ENCODE assay signal across 1 cellular context in the genomic region with DNA sequence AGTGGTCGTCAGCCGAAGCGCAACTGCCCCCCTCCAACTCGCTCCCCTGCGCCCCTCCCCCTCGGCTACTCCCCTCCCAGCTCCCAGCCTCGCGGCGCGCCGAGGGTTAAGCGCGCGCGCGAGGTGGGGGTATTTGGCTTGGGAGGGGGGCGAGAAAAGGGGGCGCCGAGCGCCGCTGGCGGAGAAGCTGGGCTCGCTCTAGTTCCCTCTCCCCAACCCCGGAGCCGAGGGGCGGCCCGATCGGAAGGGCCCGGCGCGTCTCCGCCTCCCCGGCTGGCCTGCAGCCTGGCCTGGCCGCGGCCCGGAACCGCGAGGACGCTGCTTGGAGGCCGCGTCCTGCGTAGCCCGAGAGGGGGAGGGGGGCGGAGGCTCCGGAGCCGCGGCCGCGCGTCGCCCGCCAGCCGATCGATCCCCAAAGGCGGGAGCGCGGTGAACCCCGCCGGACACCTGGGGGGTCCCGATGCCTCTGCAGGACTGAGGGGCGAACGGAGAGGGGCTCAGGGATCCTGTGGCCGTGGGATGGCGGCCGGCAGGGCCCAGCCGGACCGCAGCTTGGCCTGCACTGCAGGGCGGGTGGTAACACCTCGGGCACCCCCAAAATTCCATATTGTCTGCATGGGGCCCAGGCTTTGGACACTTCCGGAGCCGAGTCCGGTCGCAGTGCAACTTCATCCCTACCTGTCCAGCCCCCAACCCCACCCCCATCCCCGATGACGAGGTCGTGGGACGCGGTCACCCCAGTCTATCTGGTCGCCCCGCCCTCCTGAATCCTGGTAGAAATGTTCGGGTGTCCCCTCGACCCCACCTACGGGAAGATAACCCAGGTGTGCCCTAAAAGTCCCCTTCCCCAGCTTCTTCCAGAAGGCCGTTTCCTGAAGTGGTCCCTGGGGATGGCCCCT.
TF ChIP-seq lines count a peak whose summit lies in the region.

No MANE protein-coding gene starts in this region.

TF ChIP-seq in HepG2, 621 proteins besides CTCF, POLR2A, EP300 and RAD21 (continued from another document and continues in another):
- TF ChIP-seq, protein P1, sequence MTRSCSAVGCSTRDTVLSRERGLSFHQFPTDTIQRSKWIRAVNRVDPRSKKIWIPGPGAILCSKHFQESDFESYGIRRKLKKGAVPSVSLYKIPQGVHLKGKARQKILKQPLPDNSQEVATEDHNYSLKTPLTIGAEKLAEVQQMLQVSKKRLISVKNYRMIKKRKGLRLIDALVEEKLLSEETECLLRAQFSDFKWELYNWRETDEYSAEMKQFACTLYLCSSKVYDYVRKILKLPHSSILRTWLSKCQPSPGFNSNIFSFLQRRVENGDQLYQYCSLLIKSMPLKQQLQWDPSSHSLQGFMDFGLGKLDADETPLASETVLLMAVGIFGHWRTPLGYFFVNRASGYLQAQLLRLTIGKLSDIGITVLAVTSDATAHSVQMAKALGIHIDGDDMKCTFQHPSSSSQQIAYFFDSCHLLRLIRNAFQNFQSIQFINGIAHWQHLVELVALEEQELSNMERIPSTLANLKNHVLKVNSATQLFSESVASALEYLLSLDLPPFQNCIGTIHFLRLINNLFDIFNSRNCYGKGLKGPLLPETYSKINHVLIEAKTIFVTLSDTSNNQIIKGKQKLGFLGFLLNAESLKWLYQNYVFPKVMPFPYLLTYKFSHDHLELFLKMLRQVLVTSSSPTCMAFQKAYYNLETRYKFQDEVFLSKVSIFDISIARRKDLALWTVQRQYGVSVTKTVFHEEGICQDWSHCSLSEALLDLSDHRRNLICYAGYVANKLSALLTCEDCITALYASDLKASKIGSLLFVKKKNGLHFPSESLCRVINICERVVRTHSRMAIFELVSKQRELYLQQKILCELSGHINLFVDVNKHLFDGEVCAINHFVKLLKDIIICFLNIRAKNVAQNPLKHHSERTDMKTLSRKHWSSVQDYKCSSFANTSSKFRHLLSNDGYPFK (CRISPR knock-in tag; IDR thresholded peaks at IDR 0.05; ENCODE audit: borderline replicate concordance) = peak; percentile 76; the same call in 1 of the 2 replicates
- 0 out of 2 replicates have a peak, but pooled peaks have one; percentile 61 for TF ChIP-seq ZBTB8A (CRISPR knock-in tag; IDR thresholded peaks at IDR 0.05; ENCODE audit: borderline replicate concordance, low read depth)
- no peak for TF ChIP-seq GTF2F1 (IDR thresholded peaks at IDR 0.05; ENCODE audit: low read length)
- peak; percentile 56 for TF ChIP-seq RARA (CRISPR knock-in tag; IDR thresholded peaks at IDR 0.05)
- TF ChIP-seq ZNF3 (CRISPR knock-in tag; IDR thresholded peaks at IDR 0.05) = no peak
- TF ChIP-seq ZNF17 (CRISPR knock-in tag; IDR thresholded peaks at IDR 0.05) = no peak
- peak; percentile 52 for TF ChIP-seq ZBTB7A (CRISPR knock-in tag; IDR thresholded peaks at IDR 0.05)
- TF ChIP-seq, protein P2, sequence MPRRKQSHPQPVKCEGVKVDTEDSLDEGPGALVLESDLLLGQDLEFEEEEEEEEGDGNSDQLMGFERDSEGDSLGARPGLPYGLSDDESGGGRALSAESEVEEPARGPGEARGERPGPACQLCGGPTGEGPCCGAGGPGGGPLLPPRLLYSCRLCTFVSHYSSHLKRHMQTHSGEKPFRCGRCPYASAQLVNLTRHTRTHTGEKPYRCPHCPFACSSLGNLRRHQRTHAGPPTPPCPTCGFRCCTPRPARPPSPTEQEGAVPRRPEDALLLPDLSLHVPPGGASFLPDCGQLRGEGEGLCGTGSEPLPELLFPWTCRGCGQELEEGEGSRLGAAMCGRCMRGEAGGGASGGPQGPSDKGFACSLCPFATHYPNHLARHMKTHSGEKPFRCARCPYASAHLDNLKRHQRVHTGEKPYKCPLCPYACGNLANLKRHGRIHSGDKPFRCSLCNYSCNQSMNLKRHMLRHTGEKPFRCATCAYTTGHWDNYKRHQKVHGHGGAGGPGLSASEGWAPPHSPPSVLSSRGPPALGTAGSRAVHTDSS (CRISPR knock-in tag; conservative IDR thresholded peaks at IDR 0.05) = no peak
- TF ChIP-seq SNAI1 (CRISPR knock-in tag; IDR thresholded peaks at IDR 0.05; ENCODE audit: borderline replicate concordance) = no peak
- TF ChIP-seq HNRNPH1 (optimal IDR thresholded peaks at IDR 0.05; ENCODE audit: low read depth, low read length) = no peak
- TF ChIP-seq GATAD1 (CRISPR knock-in tag; IDR thresholded peaks at IDR 0.05) = no peak; the same call in 1 of the 2 replicates
- TF ChIP-seq HMGA1 (CRISPR knock-in tag; conservative IDR thresholded peaks at IDR 0.05) = no peak
- TF ChIP-seq, protein P3, sequence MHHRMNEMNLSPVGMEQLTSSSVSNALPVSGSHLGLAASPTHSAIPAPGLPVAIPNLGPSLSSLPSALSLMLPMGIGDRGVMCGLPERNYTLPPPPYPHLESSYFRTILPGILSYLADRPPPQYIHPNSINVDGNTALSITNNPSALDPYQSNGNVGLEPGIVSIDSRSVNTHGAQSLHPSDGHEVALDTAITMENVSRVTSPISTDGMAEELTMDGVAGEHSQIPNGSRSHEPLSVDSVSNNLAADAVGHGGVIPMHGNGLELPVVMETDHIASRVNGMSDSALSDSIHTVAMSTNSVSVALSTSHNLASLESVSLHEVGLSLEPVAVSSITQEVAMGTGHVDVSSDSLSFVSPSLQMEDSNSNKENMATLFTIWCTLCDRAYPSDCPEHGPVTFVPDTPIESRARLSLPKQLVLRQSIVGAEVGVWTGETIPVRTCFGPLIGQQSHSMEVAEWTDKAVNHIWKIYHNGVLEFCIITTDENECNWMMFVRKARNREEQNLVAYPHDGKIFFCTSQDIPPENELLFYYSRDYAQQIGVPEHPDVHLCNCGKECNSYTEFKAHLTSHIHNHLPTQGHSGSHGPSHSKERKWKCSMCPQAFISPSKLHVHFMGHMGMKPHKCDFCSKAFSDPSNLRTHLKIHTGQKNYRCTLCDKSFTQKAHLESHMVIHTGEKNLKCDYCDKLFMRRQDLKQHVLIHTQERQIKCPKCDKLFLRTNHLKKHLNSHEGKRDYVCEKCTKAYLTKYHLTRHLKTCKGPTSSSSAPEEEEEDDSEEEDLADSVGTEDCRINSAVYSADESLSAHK (CRISPR knock-in tag; IDR thresholded peaks at IDR 0.05; ENCODE audit: borderline replicate concordance) = no peak
- TF ChIP-seq ETV5 (CRISPR knock-in tag; IDR thresholded peaks at IDR 0.05; ENCODE audit: borderline replicate concordance) = peak; percentile 74
- TF ChIP-seq ZNF737 (CRISPR knock-in tag; IDR thresholded peaks at IDR 0.05; ENCODE audit: borderline replicate concordance) = no peak
- TF ChIP-seq SP2 (CRISPR knock-in tag; IDR thresholded peaks at IDR 0.05) = peak; percentile 13; the same call in 1 of the 2 replicates
- TF ChIP-seq ZNF777 (CRISPR knock-in tag; IDR thresholded peaks at IDR 0.05) = peak; percentile 41
- no peak; the same call in 1 of the 2 replicates for TF ChIP-seq ELF1 (CRISPR knock-in tag; IDR thresholded peaks at IDR 0.05)
- no peak for TF ChIP-seq NFE2L2 (IDR thresholded peaks at IDR 0.05; ENCODE audit: low read length)
- TF ChIP-seq MAF1 (CRISPR knock-in tag; IDR thresholded peaks at IDR 0.05; ENCODE audit: borderline replicate concordance) = peak; percentile 56; the same call in 1 of the 2 replicates
- TF ChIP-seq ZNF589 (CRISPR knock-in tag; conservative IDR thresholded peaks at IDR 0.05) = peak; percentile 36; the same call in 1 of the 2 replicates
- TF ChIP-seq EZH2 (conservative IDR thresholded peaks at IDR 0.05; ENCODE audit: low read depth, low read length) = no peak
- no peak for TF ChIP-seq STAG1 (CRISPR knock-in tag; IDR thresholded peaks at IDR 0.05)
- TF ChIP-seq, protein P4, sequence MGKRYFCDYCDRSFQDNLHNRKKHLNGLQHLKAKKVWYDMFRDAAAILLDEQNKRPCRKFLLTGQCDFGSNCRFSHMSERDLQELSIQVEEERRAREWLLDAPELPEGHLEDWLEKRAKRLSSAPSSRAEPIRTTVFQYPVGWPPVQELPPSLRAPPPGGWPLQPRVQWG (CRISPR knock-in tag; IDR thresholded peaks at IDR 0.05; ENCODE audit: borderline replicate concordance, low read depth) = no peak
- TF ChIP-seq NR2F6 (IDR thresholded peaks at IDR 0.05) = no peak
- peak; percentile 25; the same call in 1 of the 2 replicates for TF ChIP-seq NR2F6 (CRISPR knock-in tag; IDR thresholded peaks at IDR 0.05)
- TF ChIP-seq, protein P5, sequence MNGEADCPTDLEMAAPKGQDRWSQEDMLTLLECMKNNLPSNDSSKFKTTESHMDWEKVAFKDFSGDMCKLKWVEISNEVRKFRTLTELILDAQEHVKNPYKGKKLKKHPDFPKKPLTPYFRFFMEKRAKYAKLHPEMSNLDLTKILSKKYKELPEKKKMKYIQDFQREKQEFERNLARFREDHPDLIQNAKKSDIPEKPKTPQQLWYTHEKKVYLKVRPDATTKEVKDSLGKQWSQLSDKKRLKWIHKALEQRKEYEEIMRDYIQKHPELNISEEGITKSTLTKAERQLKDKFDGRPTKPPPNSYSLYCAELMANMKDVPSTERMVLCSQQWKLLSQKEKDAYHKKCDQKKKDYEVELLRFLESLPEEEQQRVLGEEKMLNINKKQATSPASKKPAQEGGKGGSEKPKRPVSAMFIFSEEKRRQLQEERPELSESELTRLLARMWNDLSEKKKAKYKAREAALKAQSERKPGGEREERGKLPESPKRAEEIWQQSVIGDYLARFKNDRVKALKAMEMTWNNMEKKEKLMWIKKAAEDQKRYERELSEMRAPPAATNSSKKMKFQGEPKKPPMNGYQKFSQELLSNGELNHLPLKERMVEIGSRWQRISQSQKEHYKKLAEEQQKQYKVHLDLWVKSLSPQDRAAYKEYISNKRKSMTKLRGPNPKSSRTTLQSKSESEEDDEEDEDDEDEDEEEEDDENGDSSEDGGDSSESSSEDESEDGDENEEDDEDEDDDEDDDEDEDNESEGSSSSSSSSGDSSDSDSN (CRISPR knock-in tag; IDR thresholded peaks at IDR 0.05) = peak; percentile 100
- peak; percentile 72; the same call in 1 of the 2 replicates for TF ChIP-seq ZBTB3 (CRISPR knock-in tag; IDR thresholded peaks at IDR 0.05; ENCODE audit: borderline replicate concordance, low read depth)
- TF ChIP-seq, protein P6, sequence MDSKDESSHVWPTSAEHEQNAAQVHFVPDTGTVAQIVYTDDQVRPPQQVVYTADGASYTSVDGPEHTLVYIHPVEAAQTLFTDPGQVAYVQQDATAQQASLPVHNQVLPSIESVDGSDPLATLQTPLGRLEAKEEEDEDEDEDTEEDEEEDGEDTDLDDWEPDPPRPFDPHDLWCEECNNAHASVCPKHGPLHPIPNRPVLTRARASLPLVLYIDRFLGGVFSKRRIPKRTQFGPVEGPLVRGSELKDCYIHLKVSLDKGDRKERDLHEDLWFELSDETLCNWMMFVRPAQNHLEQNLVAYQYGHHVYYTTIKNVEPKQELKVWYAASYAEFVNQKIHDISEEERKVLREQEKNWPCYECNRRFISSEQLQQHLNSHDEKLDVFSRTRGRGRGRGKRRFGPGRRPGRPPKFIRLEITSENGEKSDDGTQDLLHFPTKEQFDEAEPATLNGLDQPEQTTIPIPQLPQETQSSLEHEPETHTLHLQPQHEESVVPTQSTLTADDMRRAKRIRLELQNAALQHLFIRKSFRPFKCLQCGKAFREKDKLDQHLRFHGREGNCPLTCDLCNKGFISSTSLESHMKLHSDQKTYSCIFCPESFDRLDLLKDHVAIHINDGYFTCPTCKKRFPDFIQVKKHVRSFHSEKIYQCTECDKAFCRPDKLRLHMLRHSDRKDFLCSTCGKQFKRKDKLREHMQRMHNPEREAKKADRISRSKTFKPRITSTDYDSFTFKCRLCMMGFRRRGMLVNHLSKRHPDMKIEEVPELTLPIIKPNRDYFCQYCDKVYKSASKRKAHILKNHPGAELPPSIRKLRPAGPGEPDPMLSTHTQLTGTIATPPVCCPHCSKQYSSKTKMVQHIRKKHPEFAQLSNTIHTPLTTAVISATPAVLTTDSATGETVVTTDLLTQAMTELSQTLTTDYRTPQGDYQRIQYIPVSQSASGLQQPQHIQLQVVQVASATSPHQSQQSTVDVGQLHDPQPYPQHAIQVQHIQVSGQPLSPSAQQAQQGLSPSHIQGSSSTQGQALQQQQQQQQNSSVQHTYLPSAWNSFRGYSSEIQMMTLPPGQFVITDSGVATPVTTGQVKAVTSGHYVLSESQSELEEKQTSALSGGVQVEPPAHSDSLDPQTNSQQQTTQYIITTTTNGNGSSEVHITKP (CRISPR knock-in tag; IDR thresholded peaks at IDR 0.05; ENCODE audit: low read depth) = no peak
- TF ChIP-seq, protein P7, sequence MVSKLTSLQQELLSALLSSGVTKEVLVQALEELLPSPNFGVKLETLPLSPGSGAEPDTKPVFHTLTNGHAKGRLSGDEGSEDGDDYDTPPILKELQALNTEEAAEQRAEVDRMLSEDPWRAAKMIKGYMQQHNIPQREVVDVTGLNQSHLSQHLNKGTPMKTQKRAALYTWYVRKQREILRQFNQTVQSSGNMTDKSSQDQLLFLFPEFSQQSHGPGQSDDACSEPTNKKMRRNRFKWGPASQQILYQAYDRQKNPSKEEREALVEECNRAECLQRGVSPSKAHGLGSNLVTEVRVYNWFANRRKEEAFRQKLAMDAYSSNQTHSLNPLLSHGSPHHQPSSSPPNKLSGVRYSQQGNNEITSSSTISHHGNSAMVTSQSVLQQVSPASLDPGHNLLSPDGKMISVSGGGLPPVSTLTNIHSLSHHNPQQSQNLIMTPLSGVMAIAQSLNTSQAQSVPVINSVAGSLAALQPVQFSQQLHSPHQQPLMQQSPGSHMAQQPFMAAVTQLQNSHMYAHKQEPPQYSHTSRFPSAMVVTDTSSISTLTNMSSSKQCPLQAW (CRISPR knock-in tag; IDR thresholded peaks at IDR 0.05) = no peak
- peak; percentile 86; the same call in 1 of the 2 replicates for TF ChIP-seq CAMTA2 (CRISPR knock-in tag; IDR thresholded peaks at IDR 0.05; ENCODE audit: borderline replicate concordance)
- TF ChIP-seq, protein P8, sequence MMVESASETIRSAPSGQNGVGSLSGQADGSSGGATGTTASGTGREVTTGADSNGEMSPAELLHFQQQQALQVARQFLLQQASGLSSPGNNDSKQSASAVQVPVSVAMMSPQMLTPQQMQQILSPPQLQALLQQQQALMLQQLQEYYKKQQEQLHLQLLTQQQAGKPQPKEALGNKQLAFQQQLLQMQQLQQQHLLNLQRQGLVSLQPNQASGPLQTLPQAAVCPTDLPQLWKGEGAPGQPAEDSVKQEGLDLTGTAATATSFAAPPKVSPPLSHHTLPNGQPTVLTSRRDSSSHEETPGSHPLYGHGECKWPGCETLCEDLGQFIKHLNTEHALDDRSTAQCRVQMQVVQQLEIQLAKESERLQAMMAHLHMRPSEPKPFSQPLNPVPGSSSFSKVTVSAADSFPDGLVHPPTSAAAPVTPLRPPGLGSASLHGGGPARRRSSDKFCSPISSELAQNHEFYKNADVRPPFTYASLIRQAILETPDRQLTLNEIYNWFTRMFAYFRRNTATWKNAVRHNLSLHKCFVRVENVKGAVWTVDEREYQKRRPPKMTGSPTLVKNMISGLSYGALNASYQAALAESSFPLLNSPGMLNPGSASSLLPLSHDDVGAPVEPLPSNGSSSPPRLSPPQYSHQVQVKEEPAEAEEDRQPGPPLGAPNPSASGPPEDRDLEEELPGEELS (CRISPR knock-in tag; IDR thresholded peaks at IDR 0.05) = peak; percentile 49; the same call in 1 of the 2 replicates
- no peak for TF ChIP-seq SRSF9 (IDR thresholded peaks at IDR 0.05; ENCODE audit: borderline replicate concordance, insufficient read depth, low read depth, low read length, poor library complexity, severe bottlenecking)
- TF ChIP-seq, protein P9, sequence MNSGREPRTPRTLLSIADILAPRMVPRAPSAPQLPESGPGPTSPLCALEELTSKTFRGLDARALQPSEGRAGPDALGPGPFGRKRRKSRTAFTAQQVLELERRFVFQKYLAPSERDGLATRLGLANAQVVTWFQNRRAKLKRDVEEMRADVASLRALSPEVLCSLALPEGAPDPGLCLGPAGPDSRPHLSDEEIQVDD (CRISPR knock-in tag; IDR thresholded peaks at IDR 0.05; ENCODE audit: borderline replicate concordance) = peak; percentile 86; the same call in 1 of the 2 replicates
- 0 out of 2 replicates have a peak, but pooled peaks have one; percentile 9 for TF ChIP-seq MED13 (CRISPR knock-in tag; IDR thresholded peaks at IDR 0.05)
- TF ChIP-seq CREM (IDR thresholded peaks at IDR 0.05) = no peak
- TF ChIP-seq CREM (CRISPR knock-in tag; IDR thresholded peaks at IDR 0.05) = 0 out of 2 replicates have a peak, but pooled peaks have one; percentile 4
- TF ChIP-seq CBX5 (CRISPR knock-in tag; IDR thresholded peaks at IDR 0.05; ENCODE audit: borderline replicate concordance) = 0 out of 2 replicates have a peak, but pooled peaks have one; percentile 6
- TF ChIP-seq KAT2B (IDR thresholded peaks at IDR 0.05; ENCODE audit: borderline replicate concordance, low read depth, low read length) = no peak
